ENCODE assay signal across 2 cellular contexts in the genomic region with DNA sequence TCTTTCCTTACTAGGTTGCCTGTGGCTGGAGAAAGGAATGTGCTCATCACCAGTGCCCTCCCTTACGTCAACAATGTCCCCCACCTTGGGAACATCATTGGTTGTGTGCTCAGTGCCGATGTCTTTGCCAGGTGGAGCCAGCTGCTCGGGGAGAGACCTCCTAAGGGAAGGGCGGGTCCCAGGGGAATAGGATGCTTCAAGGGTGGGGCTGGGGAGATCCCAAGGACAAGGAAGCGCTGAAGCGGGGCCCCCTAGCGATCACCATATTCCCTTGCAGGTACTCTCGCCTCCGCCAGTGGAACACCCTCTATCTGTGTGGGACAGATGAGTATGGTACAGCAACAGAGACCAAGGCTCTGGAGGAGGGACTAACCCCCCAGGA.
TF ChIP-seq lines count a peak whose summit lies in the region.

No MANE protein-coding gene starts in this region.

TF ChIP-seq in K562, 482 proteins besides CTCF, POLR2A, EP300 and RAD21:
- TF ChIP-seq POLR2AphosphoS5 (IDR thresholded peaks at IDR 0.05; ENCODE audit: control insufficient read depth, insufficient read depth, low read depth, low read length) = no peak
- no peak for TF ChIP-seq ZNF282 (CRISPR knock-in tag; IDR thresholded peaks at IDR 0.05)
- TF ChIP-seq HMG20A (CRISPR knock-in tag; conservative IDR thresholded peaks at IDR 0.05) = no peak
- no peak for TF ChIP-seq MEF2D (tag; conservative IDR thresholded peaks at IDR 0.05; ENCODE audit: low read depth)
- peak; percentile 55; the same call in 1 of the 2 replicates for TF ChIP-seq POLR2G (IDR thresholded peaks at IDR 0.05; ENCODE audit: low read depth, low read length)
- TF ChIP-seq, protein P1, sequence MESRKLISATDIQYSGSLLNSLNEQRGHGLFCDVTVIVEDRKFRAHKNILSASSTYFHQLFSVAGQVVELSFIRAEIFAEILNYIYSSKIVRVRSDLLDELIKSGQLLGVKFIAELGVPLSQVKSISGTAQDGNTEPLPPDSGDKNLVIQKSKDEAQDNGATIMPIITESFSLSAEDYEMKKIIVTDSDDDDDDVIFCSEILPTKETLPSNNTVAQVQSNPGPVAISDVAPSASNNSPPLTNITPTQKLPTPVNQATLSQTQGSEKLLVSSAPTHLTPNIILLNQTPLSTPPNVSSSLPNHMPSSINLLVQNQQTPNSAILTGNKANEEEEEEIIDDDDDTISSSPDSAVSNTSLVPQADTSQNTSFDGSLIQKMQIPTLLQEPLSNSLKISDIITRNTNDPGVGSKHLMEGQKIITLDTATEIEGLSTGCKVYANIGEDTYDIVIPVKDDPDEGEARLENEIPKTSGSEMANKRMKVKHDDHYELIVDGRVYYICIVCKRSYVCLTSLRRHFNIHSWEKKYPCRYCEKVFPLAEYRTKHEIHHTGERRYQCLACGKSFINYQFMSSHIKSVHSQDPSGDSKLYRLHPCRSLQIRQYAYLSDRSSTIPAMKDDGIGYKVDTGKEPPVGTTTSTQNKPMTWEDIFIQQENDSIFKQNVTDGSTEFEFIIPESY (CRISPR knock-in tag; IDR thresholded peaks at IDR 0.05) = peak; percentile 85
- peak in 1 of 2 experiments; percentile 59; a peak in 1 of 4 replicates for TF ChIP-seq FOXA3 (CRISPR knock-in tag; conservative IDR thresholded peaks at IDR 0.05 in 1 of 2, IDR thresholded peaks at IDR 0.05 in 1 of 2)
- 0 out of 2 replicates have a peak, but pooled peaks have one; percentile 30 for TF ChIP-seq CEBPG (CRISPR knock-in tag; IDR thresholded peaks at IDR 0.05)
- no peak for TF ChIP-seq CEBPG (tag; conservative IDR thresholded peaks at IDR 0.05 in 1 of 2, IDR thresholded peaks at IDR 0.05 in 1 of 2)
- TF ChIP-seq NFE2L1 (tag; IDR thresholded peaks at IDR 0.05; ENCODE audit: borderline replicate concordance, low read depth) = no peak
- TF ChIP-seq, protein P2, sequence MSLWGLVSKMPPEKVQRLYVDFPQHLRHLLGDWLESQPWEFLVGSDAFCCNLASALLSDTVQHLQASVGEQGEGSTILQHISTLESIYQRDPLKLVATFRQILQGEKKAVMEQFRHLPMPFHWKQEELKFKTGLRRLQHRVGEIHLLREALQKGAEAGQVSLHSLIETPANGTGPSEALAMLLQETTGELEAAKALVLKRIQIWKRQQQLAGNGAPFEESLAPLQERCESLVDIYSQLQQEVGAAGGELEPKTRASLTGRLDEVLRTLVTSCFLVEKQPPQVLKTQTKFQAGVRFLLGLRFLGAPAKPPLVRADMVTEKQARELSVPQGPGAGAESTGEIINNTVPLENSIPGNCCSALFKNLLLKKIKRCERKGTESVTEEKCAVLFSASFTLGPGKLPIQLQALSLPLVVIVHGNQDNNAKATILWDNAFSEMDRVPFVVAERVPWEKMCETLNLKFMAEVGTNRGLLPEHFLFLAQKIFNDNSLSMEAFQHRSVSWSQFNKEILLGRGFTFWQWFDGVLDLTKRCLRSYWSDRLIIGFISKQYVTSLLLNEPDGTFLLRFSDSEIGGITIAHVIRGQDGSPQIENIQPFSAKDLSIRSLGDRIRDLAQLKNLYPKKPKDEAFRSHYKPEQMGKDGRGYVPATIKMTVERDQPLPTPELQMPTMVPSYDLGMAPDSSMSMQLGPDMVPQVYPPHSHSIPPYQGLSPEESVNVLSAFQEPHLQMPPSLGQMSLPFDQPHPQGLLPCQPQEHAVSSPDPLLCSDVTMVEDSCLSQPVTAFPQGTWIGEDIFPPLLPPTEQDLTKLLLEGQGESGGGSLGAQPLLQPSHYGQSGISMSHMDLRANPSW (CRISPR knock-in tag; IDR thresholded peaks at IDR 0.05) = no peak
- TF ChIP-seq CAMTA2 (CRISPR knock-in tag; conservative IDR thresholded peaks at IDR 0.05) = no peak
- TF ChIP-seq, protein P3, sequence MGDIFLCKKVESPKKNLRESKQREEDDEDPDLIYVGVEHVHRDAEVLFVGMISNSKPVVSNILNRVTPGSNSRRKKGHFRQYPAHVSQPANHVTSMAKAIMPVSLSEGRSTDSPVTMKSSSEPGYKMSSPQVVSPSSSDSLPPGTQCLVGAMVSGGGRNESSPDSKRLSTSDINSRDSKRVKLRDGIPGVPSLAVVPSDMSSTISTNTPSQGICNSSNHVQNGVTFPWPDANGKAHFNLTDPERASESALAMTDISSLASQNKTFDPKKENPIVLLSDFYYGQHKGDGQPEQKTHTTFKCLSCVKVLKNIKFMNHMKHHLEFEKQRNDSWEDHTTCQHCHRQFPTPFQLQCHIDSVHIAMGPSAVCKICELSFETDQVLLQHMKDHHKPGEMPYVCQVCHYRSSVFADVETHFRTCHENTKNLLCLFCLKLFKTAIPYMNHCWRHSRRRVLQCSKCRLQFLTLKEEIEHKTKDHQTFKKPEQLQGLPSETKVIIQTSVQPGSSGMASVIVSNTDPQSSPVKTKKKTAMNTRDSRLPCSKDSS (IDR thresholded peaks at IDR 0.05; ENCODE audit: low read depth, partially characterized antibody) = no peak
- peak; percentile 52 for TF ChIP-seq RBFOX2 (IDR thresholded peaks at IDR 0.05; ENCODE audit: low read depth, low read length)
- no peak for TF ChIP-seq PRPF4 (IDR thresholded peaks at IDR 0.05; ENCODE audit: insufficient read depth, low read depth, low read length, poor library complexity, severe bottlenecking)
- no peak for TF ChIP-seq KLF10 (CRISPR knock-in tag; IDR thresholded peaks at IDR 0.05)
- no peak for TF ChIP-seq ELF2 (CRISPR knock-in tag; IDR thresholded peaks at IDR 0.05)
- TF ChIP-seq, protein P4, sequence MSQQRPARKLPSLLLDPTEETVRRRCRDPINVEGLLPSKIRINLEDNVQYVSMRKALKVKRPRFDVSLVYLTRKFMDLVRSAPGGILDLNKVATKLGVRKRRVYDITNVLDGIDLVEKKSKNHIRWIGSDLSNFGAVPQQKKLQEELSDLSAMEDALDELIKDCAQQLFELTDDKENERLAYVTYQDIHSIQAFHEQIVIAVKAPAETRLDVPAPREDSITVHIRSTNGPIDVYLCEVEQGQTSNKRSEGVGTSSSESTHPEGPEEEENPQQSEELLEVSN (IDR thresholded peaks at IDR 0.05; ENCODE audit: borderline replicate concordance in 1 of 2, extremely low read depth in 1 of 2, insufficient read depth in 1 of 2, insufficient read length in 1 of 2, low read depth in 1 of 2, low read length in 1 of 2, poor library complexity in 1 of 2, severe bottlenecking in 1 of 2) = no peak

TF ChIP-seq in SK-N-SH, 30 proteins besides CTCF, POLR2A, EP300 and RAD21:
- TF ChIP-seq JUND (IDR thresholded peaks at IDR 0.05) = no peak
- TF ChIP-seq, protein P5, sequence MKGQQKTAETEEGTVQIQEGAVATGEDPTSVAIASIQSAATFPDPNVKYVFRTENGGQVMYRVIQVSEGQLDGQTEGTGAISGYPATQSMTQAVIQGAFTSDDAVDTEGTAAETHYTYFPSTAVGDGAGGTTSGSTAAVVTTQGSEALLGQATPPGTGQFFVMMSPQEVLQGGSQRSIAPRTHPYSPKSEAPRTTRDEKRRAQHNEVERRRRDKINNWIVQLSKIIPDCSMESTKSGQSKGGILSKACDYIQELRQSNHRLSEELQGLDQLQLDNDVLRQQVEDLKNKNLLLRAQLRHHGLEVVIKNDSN (IDR thresholded peaks at IDR 0.05; ENCODE audit: borderline replicate concordance, low read depth) = no peak
